ENCODE assay signal across 20 cellular contexts in the genomic region with DNA sequence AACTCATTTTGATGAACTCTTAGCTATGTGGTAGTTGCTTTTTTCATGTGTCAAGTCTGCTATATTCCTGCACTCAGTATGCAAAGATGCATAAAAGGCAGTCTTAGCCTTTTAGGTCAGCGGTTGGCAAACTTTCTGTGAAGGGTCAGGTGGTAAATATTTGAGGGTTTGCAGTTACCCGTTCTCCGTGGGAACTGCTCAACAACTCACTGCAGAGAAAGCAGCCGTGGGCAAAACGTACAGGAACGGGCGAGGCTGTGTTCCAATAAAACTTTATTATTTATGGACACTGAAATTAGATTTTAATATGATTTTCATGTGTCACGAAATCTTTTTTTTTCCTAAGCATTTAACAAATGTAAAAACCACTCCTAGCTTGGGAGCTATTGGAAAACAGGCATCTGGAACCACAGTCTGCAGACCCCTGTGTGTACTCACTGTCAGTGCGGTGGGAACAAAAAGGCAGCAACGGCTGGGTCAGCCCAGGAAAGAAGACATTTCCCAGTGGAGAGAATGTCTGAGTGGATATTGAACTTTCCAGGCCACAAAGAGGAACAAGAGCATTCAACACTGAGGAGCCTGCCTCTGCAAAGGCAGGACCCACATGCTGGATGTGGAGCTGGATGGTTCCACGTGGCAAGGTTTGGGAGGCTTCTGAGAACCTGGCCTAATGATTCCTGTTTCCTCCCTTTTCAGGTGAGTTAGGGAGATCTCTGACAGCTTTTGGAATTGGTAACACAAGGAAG. TPM values are rescaled to one million over a fixed set of nuclear protein-coding genes. Genes with fewer than 3 reads are reported as not detected.
DNase-seq lines count a peak whose midpoint lies in the region; ATAC-seq, FAIRE-seq and TF ChIP-seq lines count a peak whose summit lies in the region.
"Had no signal": no experiment of that assay in that cellular context is flagged by ENCODE, and none has a peak within 500 bp of the region (broad histone marks: within the 10 kb centered on the region; RNA-seq: fewer than 3 reads in every experiment).

No MANE protein-coding gene starts in this region.

- ATAC-seq in heart right ventricle (no peak), Right ventricle myocardium superior (ENCODE audit: poor library complexity) (no peak), right cardiac atrium (no peak)

- CTCF ChIA-PET in activated naive CD4-positive, alpha-beta T cell treated with anti-CD3 and anti-CD28 coated beads for 36 hours (lab: Charles Lee) = interaction anchor here (0.6 to 2.7 kb wide), 10 partner anchors 10 to 490 kb away, joined by 3 to 21 read pairs (median 6); no protein-coding TSS in a partner anchor

- H3K27ac ChIP-seq in heart right ventricle (peak overlapping the region in 9 of 10 donors; percentile 40 to 99 (median 95)), right cardiac atrium (ENCODE audit: low read length) (peak overlapping the region; percentile 39), uterus (peak overlapping the region; percentile 93 to 96)
- H3K27ac ChIP-seq: PC-9 had no signal

- H3K4me3 Mint-ChIP-seq in progenitor cell of endocrine pancreas (ENCODE audit: low read depth) (peak overlapping the region; percentile 19), type B pancreatic cell (no peak overlapping the region)
- no peak overlapping the region for H3K4me3 Mint-ChIP-seq in activated naive CD4-positive, alpha-beta T cell treated with anti-CD3 and anti-CD28 coated beads for 36 hours
- H3K4me3 Mint-ChIP-seq: activated T-cell treated with anti-CD3 and anti-CD28 coated beads, Interleukin-2, amount 50 U/mL, for 24 hours; CD14-positive monocyte; HFFc6; IgD-negative memory B cell had no signal

- no peak for TF ChIP-seq POLR2A in uterus (IDR thresholded peaks at IDR 0.05)

- 69 to 79% methylated on average over 11 of the region's 11 CpGs for WGBS in heart right ventricle, 2 donors
- WGBS in right cardiac atrium = 80% methylated on average over 11 of the region's 11 CpGs

- H3K4me1 Mint-ChIP-seq in progenitor cell of endocrine pancreas (ENCODE audit: low read depth) = peaks cover 36% of the 10 kb centered on the region
- peaks cover 29% of the 10 kb centered on the region for H3K4me1 Mint-ChIP-seq in activated naive CD4-positive, alpha-beta T cell treated with anti-CD3 and anti-CD28 coated beads for 36 hours (ENCODE audit: low read depth)
- H3K4me1 Mint-ChIP-seq in type B pancreatic cell (ENCODE audit: unreplicated experiment) = peaks cover 53% of the 10 kb centered on the region

- H3K4me1 ChIP-seq in heart right ventricle (peaks cover 10 to 78% (median 63%) of the 10 kb centered on the region in 9 donors), right cardiac atrium (ENCODE audit: control insufficient read depth, insufficient read depth, low read length) (peaks cover 16% of the 10 kb centered on the region), uterus (no peaks in the 10 kb centered on the region)

- H3K36me3 ChIP-seq in heart right ventricle = peaks cover 0 to 23% (median 1%) of the 10 kb centered on the region in 9 donors
- no peaks in the 10 kb centered on the region for H3K36me3 ChIP-seq in uterus

- FAIRE-seq in RCC 7860 (lab: Jason Lieb, UNC) = no peak
- FAIRE-seq: GM19239 had no signal

- H3K36me3 Mint-ChIP-seq in progenitor cell of endocrine pancreas (ENCODE audit: insufficient read depth) (peaks cover 7% of the 10 kb centered on the region), type B pancreatic cell (peaks cover 7% of the 10 kb centered on the region)
- peaks cover 9% of the 10 kb centered on the region for H3K36me3 Mint-ChIP-seq in activated naive CD4-positive, alpha-beta T cell treated with anti-CD3 and anti-CD28 coated beads for 36 hours (ENCODE audit: low read depth)
- H3K36me3 Mint-ChIP-seq: IgD-negative memory B cell had no signal

- H3K27me3 ChIP-seq in heart right ventricle (no peaks in the 10 kb centered on the region), right cardiac atrium (ENCODE audit: control insufficient read depth, insufficient read depth) (no peaks in the 10 kb centered on the region), uterus (no peaks in the 10 kb centered on the region)

- DNase-seq in heart right ventricle (no peak), Right ventricle myocardium superior (no peak), right cardiac atrium (no peak), progenitor cell of endocrine pancreas (ENCODE audit: low spot score, unreplicated experiment) (no peak), uterus (no peak), RCC 7860 (ENCODE audit: low spot score) (no peak), type B pancreatic cell (ENCODE audit: extremely low spot score, unreplicated experiment) (no peak)
- DNase-seq in activated naive CD4-positive, alpha-beta T cell treated with anti-CD3 and anti-CD28 coated beads for 36 hours = no peak
- DNase-seq: activated CD4-positive, alpha-beta T cell treated with anti-CD3 and anti-CD28 coated beads, Interleukin-2, amount 50 U/mL, for 4 hours; activated T-cell treated with anti-CD3 and anti-CD28 coated beads, Interleukin-2, amount 50 U/mL, for 24 hours; foreskin melanocyte; HFFc6; mesendoderm; NCI-H1048; NCI-H82; PC-9 had no signal

- TF ChIP-seq CTCF in heart right ventricle (IDR thresholded peaks at IDR 0.05) = no peak
- no peak for TF ChIP-seq CTCF in progenitor cell of endocrine pancreas (IDR thresholded peaks at IDR 0.05; ENCODE audit: unreplicated experiment)
- TF ChIP-seq CTCF in uterus (IDR thresholded peaks at IDR 0.05) = no peak
- no peak for TF ChIP-seq CTCF in type B pancreatic cell (conservative IDR thresholded peaks at IDR 0.05)

- peak overlapping the region; percentile 87 for H3K27ac Mint-ChIP-seq in progenitor cell of endocrine pancreas
- no peak overlapping the region for H3K27ac Mint-ChIP-seq in activated naive CD4-positive, alpha-beta T cell treated with anti-CD3 and anti-CD28 coated beads for 36 hours
- no peak overlapping the region for H3K27ac Mint-ChIP-seq in type B pancreatic cell
- H3K27ac Mint-ChIP-seq: HFFc6, IgD-negative memory B cell had no signal

- H3K27me3 Mint-ChIP-seq in progenitor cell of endocrine pancreas (no peaks in the 10 kb centered on the region), type B pancreatic cell (no peaks in the 10 kb centered on the region)
- H3K27me3 Mint-ChIP-seq in activated naive CD4-positive, alpha-beta T cell treated with anti-CD3 and anti-CD28 coated beads for 36 hours (ENCODE audit: low read depth) = no peaks in the 10 kb centered on the region
- H3K27me3 Mint-ChIP-seq: activated T-cell treated with anti-CD3 and anti-CD28 coated beads, Interleukin-2, amount 50 U/mL, for 24 hours; IgD-negative memory B cell had no signal

- H3K9me3 ChIP-seq in heart right ventricle = no peaks in the 10 kb centered on the region
- H3K9me3 ChIP-seq in right cardiac atrium (ENCODE audit: control insufficient read depth, low read length) = no peaks in the 10 kb centered on the region
- no peaks in the 10 kb centered on the region for H3K9me3 ChIP-seq in uterus

- H3K4me3 ChIP-seq in heart right ventricle = peak overlapping the region in 2 of 10 donors; percentile 11 to 66
- H3K4me3 ChIP-seq in right cardiac atrium (ENCODE audit: low read length) = no peak overlapping the region
- no peak overlapping the region for H3K4me3 ChIP-seq in uterus
- H3K4me3 ChIP-seq: PC-9, skin epidermis had no signal

- intact Hi-C loops in heart right ventricle (cut with DNase I) = loop anchor here in 6 of 10 donors (5.0 to 10.0 kb wide), 4 partner anchors 39 to 272 kb away; no protein-coding TSS in a partner anchor
- intact Hi-C loops in Right ventricle myocardium superior (cut with DNase I) = no loop called here
- intact Hi-C loops in right cardiac atrium (cut with DNase I) = loop anchor here in 1 of 4 donors (5.0 kb wide), 1 partner anchor 44 kb away; no protein-coding TSS in a partner anchor
- intact Hi-C loops in uterus (cut with DNase I; ENCODE audit: low total_unique reads) = no loop called here
- intact Hi-C loops in activated naive CD4-positive, alpha-beta T cell treated with anti-CD3 and anti-CD28 coated beads for 36 hours (cut with micrococcal nuclease) = loop anchor here (1.0 kb wide), 2 partner anchors 272 to 280 kb away; no protein-coding TSS in a partner anchor

- no peaks in the 10 kb centered on the region for H3K9me3 Mint-ChIP-seq in progenitor cell of endocrine pancreas (ENCODE audit: low read depth)
- no peaks in the 10 kb centered on the region for H3K9me3 Mint-ChIP-seq in activated naive CD4-positive, alpha-beta T cell treated with anti-CD3 and anti-CD28 coated beads for 36 hours
- no peaks in the 10 kb centered on the region for H3K9me3 Mint-ChIP-seq in type B pancreatic cell
- H3K9me3 Mint-ChIP-seq: activated T-cell treated with anti-CD3 and anti-CD28 coated beads, Interleukin-2, amount 50 U/mL, for 24 hours; HFFc6; IgD-negative memory B cell had no signal

RNA-seq across cellular contexts. Expression of a gene that starts 3.5 kb away (rescaled TPM):
- 100 to 1,000 TPM in 6 of 10 donors, 10 to 100 TPM in 4; 69.7 to 241 (median 107) TPM for total RNA-seq in heart right ventricle
- 100 to 1,000 TPM in 1 of 2 donors, 10 to 100 TPM in 1; 12.8 to 193 TPM for polyA plus RNA-seq in heart right ventricle
- total RNA-seq in Right ventricle myocardium superior = 167 TPM
- total RNA-seq in right cardiac atrium = 100 to 1,000 TPM in 3 of 4 donors, 10 to 100 TPM in 1; 94.9 to 128 (median 116) TPM
- polyA plus RNA-seq in right cardiac atrium = 87.1 TPM
- total RNA-seq in progenitor cell of endocrine pancreas = 38.1 and 47.3 TPM in 2 replicates
- 100 to 1,000 TPM in 2 of 4 donors, 10 to 100 TPM in 2; 22.0 to 137 (median 97.2) TPM for total RNA-seq in uterus
- total RNA-seq in activated naive CD4-positive, alpha-beta T cell treated with anti-CD3 and anti-CD28 coated beads for 36 hours = 10 to 100 TPM; 11.0 to 11.8 TPM
- 14.6 and 22.7 TPM in 2 replicates for total RNA-seq in type B pancreatic cell (ENCODE audit: low replicate concordance)

RNA-seq across cellular contexts. Expression of a gene that starts 15.5 kb away (rescaled TPM):
- total RNA-seq in heart right ventricle = 10 to 100 TPM; 21.6 to 37.3 (median 27.8) TPM
- 10 to 100 TPM; 14.2 to 17.0 TPM for polyA plus RNA-seq in heart right ventricle
- 24.8 TPM for total RNA-seq in Right ventricle myocardium superior
- 10 to 100 TPM; 10.3 to 16.6 (median 13.2) TPM for total RNA-seq in right cardiac atrium
- polyA plus RNA-seq in right cardiac atrium = 10.3 TPM
- total RNA-seq in progenitor cell of endocrine pancreas = 81.5 and 84.1 TPM in 2 replicates
- total RNA-seq in uterus = 10 to 100 TPM; 21.6 to 32.7 (median 27.9) TPM
- 10 to 100 TPM; 58.2 to 64.0 TPM for total RNA-seq in activated naive CD4-positive, alpha-beta T cell treated with anti-CD3 and anti-CD28 coated beads for 36 hours
- 49.8 and 63.0 TPM in 2 replicates for total RNA-seq in type B pancreatic cell (ENCODE audit: low replicate concordance)

RNA-seq across cellular contexts. Expression of a gene that starts 19.6 kb away (rescaled TPM):
- total RNA-seq in heart right ventricle (10 to 100 TPM in 1 of 10 donors, 1 to 10 TPM in 9; 5.4 to 11.7 (median 7.1) TPM), Right ventricle myocardium superior (7.2 TPM), right cardiac atrium (10 to 100 TPM in 1 of 4 donors, 1 to 10 TPM in 3; 7.4 to 12.2 (median 7.6) TPM), progenitor cell of endocrine pancreas (22.0 and 28.9 TPM in 2 replicates), uterus (10 to 100 TPM in 3 of 4 donors, 1 to 10 TPM in 1; 2.1 to 26.5 (median 19.1) TPM), type B pancreatic cell (ENCODE audit: low replicate concordance) (19.6 and 31.4 TPM in 2 replicates)
- polyA plus RNA-seq in heart right ventricle (10 to 100 TPM; 19.4 to 20.6 TPM), right cardiac atrium (12.2 TPM)
- 10 to 100 TPM; 31.1 to 32.7 TPM for total RNA-seq in activated naive CD4-positive, alpha-beta T cell treated with anti-CD3 and anti-CD28 coated beads for 36 hours

Comparison
In these comparisons a context has a peak if more than half of its experiments do, and no peak if none do; other contexts are left out.
1. intact Hi-C loops: an anchor here in heart right ventricle (5.0 to 10.0 kb wide) and activated naive CD4-positive, alpha-beta T cell treated with anti-CD3 and anti-CD28 coated beads for 36 hours (1.0 kb wide); none called in Right ventricle myocardium superior and uterus.
2. H3K27ac ChIP-seq: peak in every context shown above with its lines; median percentile 95 in heart right ventricle; 94 in uterus; 39 in right cardiac atrium.